Comparison of ENCODE assay signal across 10 cellular contexts in the genomic region with DNA sequence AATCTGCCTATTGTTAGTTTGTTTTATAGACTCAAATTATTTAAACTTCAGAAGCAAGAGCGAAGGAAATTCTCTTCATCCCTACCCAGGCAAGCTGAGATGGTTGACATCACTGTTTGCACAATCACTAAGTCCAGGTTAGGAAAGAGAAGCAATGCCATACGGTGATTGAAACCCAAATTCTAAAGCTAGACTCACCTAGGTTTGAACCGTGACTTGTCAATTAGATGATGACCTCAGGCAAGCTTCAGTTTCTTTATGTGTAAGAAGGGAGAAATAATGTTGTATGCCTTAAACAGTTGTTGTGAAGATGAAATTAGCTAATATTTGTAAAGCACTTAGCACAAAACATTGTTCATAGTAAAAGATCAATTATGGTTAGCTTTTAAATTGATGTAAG.
DNase-seq lines count a peak whose midpoint lies in the region; ATAC-seq and TF ChIP-seq lines count a peak whose summit lies in the region.
"Had no signal": no experiment of that assay in that cellular context is flagged by ENCODE, and none has a peak within 500 bp of the region (broad histone marks: within the 10 kb centered on the region; RNA-seq: fewer than 3 reads in every experiment).

No MANE protein-coding gene starts in this region.

- no peak overlapping the region for H3K4me3 ChIP-seq in effector memory CD4-positive, alpha-beta T cell (ENCODE audit: insufficient read depth, low read depth, low read length, poor library complexity, severe bottlenecking)
- H3K4me3 ChIP-seq: MG63, skin epidermis had no signal

- no peak for TF ChIP-seq CTCF in GM13976 (IDR thresholded peaks at IDR 0.05; ENCODE audit: borderline replicate concordance, control extremely low read depth, extremely low read depth, insufficient read depth, missing control alignments)

- in situ Hi-C loops in GM13976 (cut with MboI; ENCODE audit: low sequenced_read_pairs, unreplicated experiment): no loop called here

- H3K27ac ChIP-seq in effector memory CD4-positive, alpha-beta T cell (ENCODE audit: insufficient read depth, low read length, poor library complexity, severe bottlenecking): peak overlapping the region; percentile 61

- peak; percentile 59 for ATAC-seq in GM19455 (IDR thresholded peaks at IDR 0.05; ENCODE audit: unreplicated experiment)
- ATAC-seq in HG03280 (IDR thresholded peaks at IDR 0.05; ENCODE audit: unreplicated experiment): peak; percentile 67

- no peaks in the 10 kb centered on the region for H3K36me3 ChIP-seq in effector memory CD4-positive, alpha-beta T cell (ENCODE audit: control insufficient read depth, insufficient read depth, low read length)
- H3K36me3 ChIP-seq: MG63 had no signal

- H3K9me3 ChIP-seq in effector memory CD4-positive, alpha-beta T cell (ENCODE audit: control insufficient read depth, low read length): no peaks in the 10 kb centered on the region
- H3K9me3 ChIP-seq: MG63 had no signal

- DNase-seq in GM13976 (ENCODE audit: low spot score) (peak; percentile 59), OCI-M1 (lab: John Stamatoyannopoulos, UW) (no peak), glomerular visceral epithelial cell (ENCODE audit: extremely low spot score) (no peak), Kasumi-1 (lab: John Stamatoyannopoulos, UW) (no peak)
- DNase-seq in effector memory CD4-positive, alpha-beta T cell: no peak
- no peak for DNase-seq in stimulated activated CD4-positive, alpha-beta T cell treated with anti-CD3 and anti-CD28 coated beads, Interleukin-12 subunit alpha, Interleukin-12 subunit beta, amount 100 ng/mL, for 4 hours
- DNase-seq: MG63 had no signal

- H3K4me1 ChIP-seq in effector memory CD4-positive, alpha-beta T cell (ENCODE audit: control insufficient read depth, insufficient read depth, low read length, poor library complexity, severe bottlenecking): peaks cover 38% of the 10 kb centered on the region

- H3K27me3 ChIP-seq in effector memory CD4-positive, alpha-beta T cell (replicated peaks; ENCODE audit: control insufficient read depth, insufficient read depth, low read length, poor library complexity, severe bottlenecking): no peaks in the 10 kb centered on the region
- H3K27me3 ChIP-seq: MG63 had no signal
